ENCODE assay signal across 10 cellular contexts in genomic region chr5:29504411-29504810, GRCh38.
"Had no signal": no experiment of that assay in that cellular context is flagged by ENCODE, and none has a peak within 500 bp of the region (broad histone marks: within the 10 kb centered on the region; RNA-seq: fewer than 3 reads in every experiment).

No MANE protein-coding gene starts in this region.

- H3K27ac ChIP-seq: GM23248 had no signal

- H3K27ac Mint-ChIP-seq: GM23338, H9, HFFc6 had no signal

- ATAC-seq: GM23338, HCT116 had no signal

- H3K4me3 Mint-ChIP-seq: GM23338, H9, HFFc6 had no signal

- FAIRE-seq: H1, H54 had no signal

- DNase-seq: GM23248, GOT3, H7, H9, HCEC 1CT, HFFc6 had no signal

- H3K4me3 ChIP-seq: GM23248, GM23338 had no signal

- H3K4me2 ChIP-seq: GM23338 had no signal

- H2AFZ ChIP-seq: GM23248 had no signal
